19 cellular contexts compared by ENCODE assay signal in genomic region chrX:108261541-108262218, GRCh38.
DNase-seq lines count a peak whose midpoint lies in the region; ATAC-seq, FAIRE-seq and TF ChIP-seq lines count a peak whose summit lies in the region.
"Had no signal": no experiment of that assay in that cellular context is flagged by ENCODE, and none has a peak within 500 bp of the region (broad histone marks: within the 10 kb centered on the region; RNA-seq: fewer than 3 reads in every experiment).

No MANE protein-coding gene starts in this region.

- peak; percentile 77 for FAIRE-seq in H54 (lab: Jason Lieb, UNC)

- H3K27ac ChIP-seq in RWPE2 (ENCODE audit: poor library complexity, severe bottlenecking), result peak overlapping the region; percentile 82
- H3K27ac ChIP-seq: neutrophil, tibial artery had no signal

- TF ChIP-seq CTCF in RWPE2 (IDR thresholded peaks at IDR 0.05; ENCODE audit: poor library complexity, severe bottlenecking) (no peak), fibroblast of mammary gland (conservative IDR thresholded peaks at IDR 0.05; ENCODE audit: control insufficient read depth, insufficient read depth, low read depth, low read length) (no peak)

- no peaks in the 10 kb centered on the region for H3K27me3 ChIP-seq in RWPE2 (ENCODE audit: insufficient read depth, poor library complexity, severe bottlenecking)
- H3K27me3 ChIP-seq: neutrophil, tibial artery had no signal

- H3K9me3 ChIP-seq in RWPE2 (ENCODE audit: severe bottlenecking), result no peaks in the 10 kb centered on the region
- H3K9me3 ChIP-seq: neutrophil, sigmoid colon, tibial artery had no signal

- H3K36me3 ChIP-seq in RWPE2 (ENCODE audit: low read depth), result no peaks in the 10 kb centered on the region
- H3K36me3 ChIP-seq: neutrophil, sigmoid colon, tibial artery had no signal

- TF ChIP-seq POLR2A in H54 (IDR thresholded peaks at IDR 0.05; ENCODE audit: low read depth, low read length), result no peak

- ATAC-seq in RWPE2 (ENCODE audit: low read depth) (peak; percentile 91), GM21619 (IDR thresholded peaks at IDR 0.05; ENCODE audit: unreplicated experiment) (no peak)
- ATAC-seq: CD8-positive, alpha-beta T cell; HCT116 had no signal

- H3K4me1 ChIP-seq in RWPE2 (ENCODE audit: insufficient read depth, poor library complexity, severe bottlenecking), result peaks cover 19% of the 10 kb centered on the region
- H3K4me1 ChIP-seq: sigmoid colon, tibial artery had no signal

- DNase-seq in H54 (ENCODE audit: insufficient read length, low spot score) (no peak), RWPE2 (ENCODE audit: low spot score) (no peak), fibroblast of mammary gland (ENCODE audit: low read depth) (peak; percentile 88), skeletal muscle cell (ENCODE audit: low read depth) (peak; percentile 72), NCI-H2196 (lab: John Stamatoyannopoulos, UW; ENCODE audit: unreplicated experiment) (no peak), NCI-H345 treated with DMSO at 0.1 percent for 48 hours (lab: John Stamatoyannopoulos, UW; ENCODE audit: unreplicated experiment) (no peak), NCI-H345 (lab: John Stamatoyannopoulos, UW) (no peak)
- DNase-seq: activated CD4-positive, alpha-beta T cell treated with anti-CD3 and anti-CD28 coated beads, Interleukin-2, amount 10 ng/mL, durations not matched to agents 7 days and 5 days; CD8-positive, alpha-beta T cell; endodermal cell; GDM1; NCI-H1092 treated with DMSO at 0.1 percent for 48 hours; sigmoid colon; stimulated activated CD4-positive, alpha-beta T cell treated with anti-CD3 and anti-CD28 coated beads, Interleukin-4, amount 100 ng/mL, for 1 hour; stimulated activated CD8-positive, alpha-beta memory T cell treated with anti-CD3 and anti-CD28 coated beads, Interleukin-4, amount 100 ng/mL, for 48 hours; tibial artery had no signal

- no peak overlapping the region for H3K4me3 ChIP-seq in RWPE2 (ENCODE audit: severe bottlenecking)
- no peak overlapping the region for H3K4me3 ChIP-seq in fibroblast of mammary gland (ENCODE audit: control insufficient read depth, low read depth, low read length)
- H3K4me3 ChIP-seq in skeletal muscle cell (ENCODE audit: low read depth, low read length), result no peak overlapping the region
- H3K4me3 ChIP-seq: sigmoid colon, tibial artery had no signal

Comparison
In these comparisons a context has a peak if more than half of its experiments do, and no peak if none do; other contexts are left out.
1. DNase-seq: peak in fibroblast of mammary gland (single experiment) and skeletal muscle cell (single experiment); none in H54 (single experiment), RWPE2 (single experiment), NCI-H2196 (single experiment), NCI-H345 treated with DMSO at 0.1 percent for 48 hours (single experiment) and NCI-H345 (single experiment).